ENCODE assay signal across 20 cellular contexts in genomic region chr5:146005723-146006122, GRCh38.
DNase-seq lines count a peak whose midpoint lies in the region; ATAC-seq and TF ChIP-seq lines count a peak whose summit lies in the region.
"Had no signal": no experiment of that assay in that cellular context is flagged by ENCODE, and none has a peak within 500 bp of the region (broad histone marks: within the 10 kb centered on the region; RNA-seq: fewer than 3 reads in every experiment).

No MANE protein-coding gene starts in this region.

- no peaks in the 10 kb centered on the region for H3K9me3 ChIP-seq in A673 (ENCODE audit: low read depth, low read length, poor library complexity, severe bottlenecking)
- no peaks in the 10 kb centered on the region for H3K9me3 ChIP-seq in osteoblast (ENCODE audit: low read depth, low read length)

- H3K4me3 ChIP-seq in A673 (ENCODE audit: low read depth, low read length, poor library complexity, severe bottlenecking) (no peak overlapping the region), osteoblast (ENCODE audit: insufficient read depth, low read length) (no peak overlapping the region)
- H3K4me3 ChIP-seq: GM12878, K562 had no signal

- POLR2A ChIA-PET in A673 (lab: Charles Lee; ENCODE audit: low non-redundant PET), result no interaction called here

- no peak overlapping the region for H2AFZ ChIP-seq in osteoblast (ENCODE audit: low read length)

- no TSS peak for BruUV-seq in A673 (replicated peaks; lab: Mats Ljungman, UMichigan)

- no peak for TF ChIP-seq CTCF in A673 (conservative IDR thresholded peaks at IDR 0.05; ENCODE audit: low read depth, low read length)
- TF ChIP-seq CTCF in osteoblast (IDR thresholded peaks at IDR 0.05; ENCODE audit: extremely low read depth, low read depth, low read length), result no peak

- H3K27ac ChIP-seq in A673 (ENCODE audit: low read depth, low read length, poor library complexity, severe bottlenecking) (peak overlapping the region; percentile 89), osteoblast (ENCODE audit: low read depth, low read length) (peak overlapping the region; percentile 33)
- H3K27ac ChIP-seq: C4-2B had no signal

- CTCF ChIA-PET in A673 (lab: Charles Lee), result no interaction called here

- H3K4me2 ChIP-seq in osteoblast (ENCODE audit: insufficient read depth, low read length), result no peak overlapping the region

- no peak for ATAC-seq in GM21576 (IDR thresholded peaks at IDR 0.05; ENCODE audit: unreplicated experiment)
- ATAC-seq: GM12878, SK-N-SH treated with all-trans-retinoic acid at 6 μM for 48 hours had no signal

- H3K36me3 ChIP-seq in A673 (ENCODE audit: insufficient read depth, low read length, poor library complexity, severe bottlenecking) (no peaks in the 10 kb centered on the region), osteoblast (ENCODE audit: insufficient read depth, low read length) (no peaks in the 10 kb centered on the region)

- intact Hi-C loops in A673 (cut with micrococcal nuclease; ENCODE audit: unreplicated experiment), result no loop called here

- H3K4me1 ChIP-seq in A673 (ENCODE audit: insufficient read depth, low read length, poor library complexity, severe bottlenecking) (peaks cover 62% of the 10 kb centered on the region), osteoblast (ENCODE audit: insufficient read depth, low read length) (peaks cover 9% of the 10 kb centered on the region)

- no peaks in the 10 kb centered on the region for H3K27me3 ChIP-seq in A673 (replicated peaks; ENCODE audit: insufficient read depth, low read depth, low read length, poor library complexity)
- no peaks in the 10 kb centered on the region for H3K27me3 ChIP-seq in osteoblast (ENCODE audit: insufficient read depth, low read length)

- no peaks in the 10 kb centered on the region for H3K79me2 ChIP-seq in osteoblast (ENCODE audit: insufficient read depth, low read length)

- peak; percentile 42 for DNase-seq in A673 (ENCODE audit: low spot score)
- DNase-seq in LHCN-M2 (ENCODE audit: low read depth), result peak; percentile 26
- DNase-seq in hepatic stellate cell (ENCODE audit: low spot score), result peak; percentile 6
- DNase-seq in osteoblast (ENCODE audit: insufficient read length, low spot score, missing footprints), result peak; percentile 58
- DNase-seq in HUDEP-2 (lab: John Stamatoyannopoulos, UW; ENCODE audit: unreplicated experiment in 76 of 76), result no peak
- no peak for DNase-seq in NCI-H128 (lab: John Stamatoyannopoulos, UW; ENCODE audit: unreplicated experiment)
- no peak for DNase-seq in amniotic stem cell (lab: John Stamatoyannopoulos, UW)
- DNase-seq: COR-L47, NCI-H1105 treated with DMSO at 0.1 percent for 48 hours, NCI-H1694 treated with DMSO at 0.1 percent for 48 hours, NCI-H2227 treated with DMSO at 0.1 percent for 48 hours, NCI-H510A treated with DMSO at 0.1 percent for 48 hours, NCI-H82, RPMI8226, SHP77 treated with DMSO at 0.1 percent for 48 hours had no signal

- no peaks in the 10 kb centered on the region for H4K20me1 ChIP-seq in osteoblast (ENCODE audit: insufficient read depth, low read length)

Comparison
In these comparisons a context has a peak if more than half of its experiments do, and no peak if none do; other contexts are left out.
1. DNase-seq: peak in A673 (single experiment), LHCN-M2 (single experiment), hepatic stellate cell (single experiment) and osteoblast (single experiment); none in HUDEP-2 (0 of 76), NCI-H128 (single experiment) and amniotic stem cell (single experiment).